ENCODE assay signal across 18 cellular contexts in genomic region chr7:47764746-47765145, GRCh38.
DNase-seq lines count a peak whose midpoint lies in the region; ATAC-seq, FAIRE-seq and TF ChIP-seq lines count a peak whose summit lies in the region.
"Had no signal": no experiment of that assay in that cellular context is flagged by ENCODE, and none has a peak within 500 bp of the region (broad histone marks: within the 10 kb centered on the region; RNA-seq: fewer than 3 reads in every experiment).

No MANE protein-coding gene starts in this region.

- TF ChIP-seq EP300 in HepG2 (IDR thresholded peaks at IDR 0.05; ENCODE audit: low read depth in 2 of 2, low read length in 2 of 2), result no peak
- TF ChIP-seq EP300 in HepG2 (CRISPR knock-in tag; IDR thresholded peaks at IDR 0.05; ENCODE audit: borderline replicate concordance), result no peak

- DNase-seq in HepG2 (ENCODE audit: low spot score) (no peak), right lobe of liver (no peak), Panc1 (ENCODE audit: low read depth, low spot score) (no peak), mesenchymal stem cell (no peak), AG08396 (ENCODE audit: low spot score) (no peak), T-cell (no peak)
- DNase-seq in activated CD4-positive, CD25-positive, alpha-beta regulatory T cell treated with anti-CD3 and anti-CD28 coated beads, Interleukin-2, amount 50 U/mL, for 72 hours, result no peak
- DNase-seq in stimulated activated effector memory CD8-positive, alpha-beta T cell treated with anti-CD3 and anti-CD28 coated beads, Interleukin-12 subunit alpha, Interleukin-12 subunit beta, amount 100 ng/mL, for 72 hours (ENCODE audit: low spot score in 2 of 2), result no peak
- DNase-seq: AML-193; Calu3; CD4-positive, CD25-positive, alpha-beta regulatory T cell; DMS79 treated with DMSO at 0.1 percent for 48 hours; NCI-H146; SIG-M5 had no signal

- intact Hi-C loops in HepG2 (cut with micrococcal nuclease; ENCODE audit: unreplicated experiment), result no loop called here
- intact Hi-C loops in right lobe of liver (cut with DNase I), result no loop called here
- intact Hi-C loops in Panc1 (cut with micrococcal nuclease; ENCODE audit: unreplicated experiment), result no loop called here

- 97% methylated on average over 5 of the region's 5 CpGs for whole genome bisulfite sequencing in HepG2 (ENCODE audit: low lambda C conversion rate)
- 84% methylated on average over 5 of the region's 5 CpGs for WGBS in right lobe of liver (ENCODE audit: insufficient coverage, low coverage, low lambda C conversion rate, missing lambda C conversion rate)
- 94% methylated on average over 4 of the region's 5 CpGs for WGBS in mesenchymal stem cell

- peak overlapping the region in 1 of 2 experiments; percentile 18 for H3K14ac ChIP-seq in mesenchymal stem cell (ENCODE audit: low read length in 2 of 2)

- H2BK15ac ChIP-seq in mesenchymal stem cell (ENCODE audit: low read depth, poor library complexity, severe bottlenecking), result no peak overlapping the region

- BruUV-seq in HepG2 (replicated peaks; lab: Mats Ljungman, UMichigan), result no TSS peak
- no TSS peak for BruUV-seq in Panc1 (replicated peaks; lab: Mats Ljungman, UMichigan)

- CTCF ChIA-PET in HepG2 (lab: Yijun Ruan, JAX; ENCODE audit: low intra/inter-chr PET ratio, low total read pairs) (no interaction called here), Panc1 (lab: Charles Lee) (interaction anchor here (0.6 to 1.5 kb wide), 2 partner anchors 19 to 253 kb away, joined by 4 to 5 read pairs; no protein-coding TSS in a partner anchor), T-cell (lab: Charles Lee) (no interaction called here)

- H3K36me3 Mint-ChIP-seq in T-cell, result no peaks in the 10 kb centered on the region
- no peaks in the 10 kb centered on the region for H3K36me3 Mint-ChIP-seq in stimulated activated effector memory CD8-positive, alpha-beta T cell treated with anti-CD3 and anti-CD28 coated beads, Interleukin-12 subunit alpha, Interleukin-12 subunit beta, amount 100 ng/mL, for 72 hours
- H3K36me3 Mint-ChIP-seq: CD4-positive, CD25-positive, alpha-beta regulatory T cell had no signal

- POLR2A ChIA-PET in HepG2 (lab: Yijun Ruan, JAX), result interaction anchor here (2.1 to 5.0 kb wide), 6 partner anchors 11 to 194 kb away, joined by 9 to 167 read pairs (median 21); no protein-coding TSS in a partner anchor
- POLR2A ChIA-PET in Panc1 (lab: Charles Lee), result interaction anchor here (0.8 kb wide), 1 partner anchor 233 kb away, joined by 3 read pairs; no protein-coding TSS in a partner anchor
- POLR2A ChIA-PET in T-cell (lab: Charles Lee), result no interaction called here

- peak overlapping the region; percentile 33 for H2AK5ac ChIP-seq in mesenchymal stem cell (ENCODE audit: low read length, severe bottlenecking)

- H3K79me2 ChIP-seq in HepG2 (ENCODE audit: insufficient read depth, low read length), result no peaks in the 10 kb centered on the region

- H3K4me3 Mint-ChIP-seq in T-cell, result no peak overlapping the region
- no peak overlapping the region for H3K4me3 Mint-ChIP-seq in stimulated activated effector memory CD8-positive, alpha-beta T cell treated with anti-CD3 and anti-CD28 coated beads, Interleukin-12 subunit alpha, Interleukin-12 subunit beta, amount 100 ng/mL, for 72 hours
- H3K4me3 Mint-ChIP-seq: CD4-positive, CD25-positive, alpha-beta regulatory T cell had no signal

- H3K4me1 Mint-ChIP-seq in T-cell, result peaks cover 0 to 2% (median 0%) of the 10 kb centered on the region in 3 donors
- no peaks in the 10 kb centered on the region for H3K4me1 Mint-ChIP-seq in stimulated activated effector memory CD8-positive, alpha-beta T cell treated with anti-CD3 and anti-CD28 coated beads, Interleukin-12 subunit alpha, Interleukin-12 subunit beta, amount 100 ng/mL, for 72 hours
- H3K4me1 Mint-ChIP-seq: CD4-positive, CD25-positive, alpha-beta regulatory T cell had no signal

- H3K9ac ChIP-seq in HepG2 (ENCODE audit: insufficient read depth, low read depth, low read length) (peak overlapping the region; percentile 42; the same call in 1 of the 2 replicates), mesenchymal stem cell (ENCODE audit: low read length) (no peak overlapping the region)

- H3K4me1 ChIP-seq in HepG2 (ENCODE audit: insufficient read depth, low read length), result peaks cover 63% of the 10 kb centered on the region
- H3K4me1 ChIP-seq in right lobe of liver, result peaks cover 0 to 34% (median 15%) of the 10 kb centered on the region in 4 donors
- H3K4me1 ChIP-seq in Panc1 (ENCODE audit: control insufficient read depth, insufficient read depth, low read length), result peaks cover 29% of the 10 kb centered on the region
- H3K4me1 ChIP-seq in mesenchymal stem cell (ENCODE audit: control insufficient read depth, insufficient read depth, low read depth, low read length), result peaks cover 9% of the 10 kb centered on the region

- no peak for TF ChIP-seq RAD21 in HepG2 (CRISPR knock-in tag; IDR thresholded peaks at IDR 0.05)

- H2AFZ ChIP-seq in HepG2 (ENCODE audit: low read length) (no peak overlapping the region), mesenchymal stem cell (ENCODE audit: low read depth, low read length) (no peak overlapping the region)

- H3K36me3 ChIP-seq in HepG2 (replicated peaks in 1 of 2; ENCODE audit: control insufficient read depth in 1 of 2, insufficient read depth in 2 of 2, low read length in 2 of 2) (no peaks in the 10 kb centered on the region), right lobe of liver (no peaks in the 10 kb centered on the region), Panc1 (ENCODE audit: control insufficient read depth, insufficient read depth, low read length) (no peaks in the 10 kb centered on the region), mesenchymal stem cell (ENCODE audit: control insufficient read depth in 1 of 2, insufficient read depth in 2 of 2, low read depth in 1 of 2, low read length in 2 of 2) (peaks cover 0 to 3% of the 10 kb centered on the region in 2 experiments)

- TF ChIP-seq CTCF in HepG2 (CRISPR knock-in tag; IDR thresholded peaks at IDR 0.05), result no peak
- TF ChIP-seq CTCF in right lobe of liver (IDR thresholded peaks at IDR 0.05), result no peak
- TF ChIP-seq CTCF in Panc1 (IDR thresholded peaks at IDR 0.05), result no peak

- no peak overlapping the region for H2BK5ac ChIP-seq in mesenchymal stem cell (ENCODE audit: low read depth, low read length, poor library complexity, severe bottlenecking)

- H4K8ac ChIP-seq in mesenchymal stem cell (ENCODE audit: low read length), result no peak overlapping the region

- H3K27me3 ChIP-seq in HepG2 (ENCODE audit: control insufficient read depth in 1 of 2, insufficient read depth in 2 of 2, low read length in 2 of 2), result no peaks in the 10 kb centered on the region
- H3K27me3 ChIP-seq in right lobe of liver, result no peaks in the 10 kb centered on the region
- H3K27me3 ChIP-seq in Panc1 (ENCODE audit: control insufficient read depth, insufficient read depth, low read length), result no peaks in the 10 kb centered on the region
- H3K27me3 ChIP-seq in mesenchymal stem cell (ENCODE audit: control insufficient read depth in 1 of 2, insufficient read depth in 1 of 2, low read length in 2 of 2), result peaks cover 0 to 4% of the 10 kb centered on the region in 2 experiments

- peak overlapping the region; percentile 75 for H3K27ac ChIP-seq in HepG2 (ENCODE audit: extremely low read length, insufficient read depth, low read length)
- H3K27ac ChIP-seq in right lobe of liver, result peak overlapping the region in 1 of 3 donors; percentile 80
- peak overlapping the region; percentile 100 for H3K27ac ChIP-seq in Panc1 (ENCODE audit: low read length)
- H3K27ac ChIP-seq in mesenchymal stem cell (ENCODE audit: low read length, poor library complexity, severe bottlenecking), result no peak overlapping the region

- peak overlapping the region; percentile 29 to 77 for H3K4ac ChIP-seq in mesenchymal stem cell (ENCODE audit: low read depth in 1 of 2, low read length in 2 of 2)

- H3K27me3 Mint-ChIP-seq in T-cell, result no peaks in the 10 kb centered on the region

- no peak overlapping the region for H3K23ac ChIP-seq in mesenchymal stem cell (ENCODE audit: low read length in 2 of 2)

- no peak overlapping the region for H3K4me3 ChIP-seq in HepG2 (replicated peaks in 1 of 3; ENCODE audit: insufficient read depth in 1 of 3, low read depth in 2 of 3, low read length in 3 of 3)
- no peak overlapping the region for H3K4me3 ChIP-seq in right lobe of liver
- no peak overlapping the region for H3K4me3 ChIP-seq in Panc1 (ENCODE audit: low read depth in 2 of 2, low read length in 2 of 2)
- H3K4me3 ChIP-seq in mesenchymal stem cell (ENCODE audit: insufficient read depth in 1 of 2, low read depth in 1 of 2, low read length in 2 of 2), result no peak overlapping the region

- H3K9me3 ChIP-seq in HepG2 (ENCODE audit: low read length), result no peaks in the 10 kb centered on the region
- H3K9me3 ChIP-seq in right lobe of liver, result no peaks in the 10 kb centered on the region
- H3K9me3 ChIP-seq in Panc1 (ENCODE audit: control insufficient read depth, insufficient read depth, low read depth, low read length), result peaks cover 6% of the 10 kb centered on the region; the same call in 1 of the 2 replicates
- H3K9me3 ChIP-seq in mesenchymal stem cell (ENCODE audit: control insufficient read depth, low read length), result no peaks in the 10 kb centered on the region

- no peaks in the 10 kb centered on the region for H4K20me1 ChIP-seq in HepG2 (ENCODE audit: insufficient read depth, low read length)

- H3K4me2 ChIP-seq in HepG2 (ENCODE audit: low read depth, low read length), result no peak overlapping the region
- H3K4me2 ChIP-seq in mesenchymal stem cell (ENCODE audit: low read length, poor library complexity, severe bottlenecking), result no peak overlapping the region

- TF ChIP-seq POLR2A in HepG2 (IDR thresholded peaks at IDR 0.05; ENCODE audit: insufficient read depth in 1 of 2, low read depth in 2 of 2, low read length in 2 of 2) (no peak), right lobe of liver (IDR thresholded peaks at IDR 0.05) (no peak)

- H3K27ac Mint-ChIP-seq in T-cell, result no peak overlapping the region
- no peak overlapping the region for H3K27ac Mint-ChIP-seq in stimulated activated effector memory CD8-positive, alpha-beta T cell treated with anti-CD3 and anti-CD28 coated beads, Interleukin-12 subunit alpha, Interleukin-12 subunit beta, amount 100 ng/mL, for 72 hours
- H3K27ac Mint-ChIP-seq: CD4-positive, CD25-positive, alpha-beta regulatory T cell had no signal

- no peak overlapping the region for H2BK120ac ChIP-seq in mesenchymal stem cell (ENCODE audit: low read depth, low read length)

- peak overlapping the region in 1 of 2 experiments; percentile 91 for H2BK12ac ChIP-seq in mesenchymal stem cell (ENCODE audit: low read length in 2 of 2)

- H3K9me3 Mint-ChIP-seq in T-cell, result peaks cover 0 to 12% (median 0%) of the 10 kb centered on the region in 3 donors
- peaks cover 4% of the 10 kb centered on the region for H3K9me3 Mint-ChIP-seq in stimulated activated effector memory CD8-positive, alpha-beta T cell treated with anti-CD3 and anti-CD28 coated beads, Interleukin-12 subunit alpha, Interleukin-12 subunit beta, amount 100 ng/mL, for 72 hours

- ATAC-seq in HepG2 (no peak), right lobe of liver (no peak), Panc1 (no peak), T-cell (replicated peaks in 1 of 4) (no peak)
- no peak for ATAC-seq in stimulated activated effector memory CD8-positive, alpha-beta T cell treated with anti-CD3 and anti-CD28 coated beads, Interleukin-12 subunit alpha, Interleukin-12 subunit beta, amount 100 ng/mL, for 72 hours
- ATAC-seq: HCT116 had no signal

- FAIRE-seq in HepG2 (lab: Jason Lieb, UNC), result no peak
- FAIRE-seq: A204.1, G401.6, GM12892 had no signal

- no peaks in the 10 kb centered on the region for H3K79me1 ChIP-seq in mesenchymal stem cell (replicated peaks; ENCODE audit: low read length, poor library complexity, severe bottlenecking)

- H4K91ac ChIP-seq in mesenchymal stem cell (ENCODE audit: low read length), result no peak overlapping the region

- in situ Hi-C loops in HepG2 (cut with HindIII; ENCODE audit: extremely low pct_ligation_motif_present, low pct_unique_long_range_greater_than_20kb), result no loop called here
- in situ Hi-C loops in Panc1 (cut with HindIII; ENCODE audit: low pct_unique_long_range_greater_than_20kb, low sequenced_read_pairs), result no loop called here

- peak overlapping the region; percentile 50 to 90 for H3K18ac ChIP-seq in mesenchymal stem cell (ENCODE audit: low read depth in 1 of 2, low read length in 2 of 2)

Comparison
In these comparisons a context has a peak if more than half of its experiments do, and no peak if none do; other contexts are left out.
1. POLR2A ChIA-PET loops: an anchor here in HepG2 (2.1 to 5.0 kb wide) and Panc1 (0.8 kb wide); none called in T-cell.